ENCODE assay signal across 1 cellular context in the genomic region with DNA sequence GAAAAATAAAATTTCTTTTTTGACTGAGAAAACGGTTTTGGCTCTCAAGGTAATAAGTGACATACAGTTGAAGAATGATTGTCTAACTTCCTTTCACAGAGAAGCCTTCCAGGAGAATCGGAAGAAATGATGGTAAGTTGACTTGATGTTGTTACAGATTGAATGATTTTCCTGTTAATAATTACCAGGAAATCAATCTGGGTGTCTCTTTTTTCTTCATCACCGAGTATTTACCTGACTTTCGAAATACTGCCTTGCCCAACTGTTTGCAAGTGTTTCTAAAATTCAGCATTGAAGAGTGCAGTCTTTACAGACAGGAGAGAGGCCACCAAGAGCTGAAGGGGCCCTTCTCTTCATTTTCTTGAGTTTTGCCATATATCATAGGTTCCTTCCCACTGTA.
TF ChIP-seq lines count a peak whose summit lies in the region.

No MANE protein-coding gene starts in this region.

TF ChIP-seq in HepG2, 621 proteins besides CTCF, POLR2A, EP300 and RAD21 (continued from another document and continues in another):
- TF ChIP-seq, protein P1, sequence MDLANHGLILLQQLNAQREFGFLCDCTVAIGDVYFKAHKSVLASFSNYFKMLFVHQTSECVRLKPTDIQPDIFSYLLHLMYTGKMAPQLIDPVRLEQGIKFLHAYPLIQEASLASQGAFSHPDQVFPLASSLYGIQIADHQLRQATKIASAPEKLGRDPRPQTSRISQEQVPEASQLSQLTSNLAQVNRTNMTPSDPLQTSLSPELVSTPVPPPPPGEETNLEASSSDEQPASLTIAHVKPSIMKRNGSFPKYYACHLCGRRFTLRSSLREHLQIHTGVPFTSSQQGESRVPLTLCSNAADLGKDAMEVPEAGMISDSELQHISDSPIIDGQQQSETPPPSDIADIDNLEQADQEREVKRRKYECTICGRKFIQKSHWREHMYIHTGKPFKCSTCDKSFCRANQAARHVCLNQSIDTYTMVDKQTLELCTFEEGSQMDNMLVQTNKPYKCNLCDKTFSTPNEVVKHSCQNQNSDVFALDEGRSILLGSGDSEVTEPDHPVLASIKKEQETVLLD (CRISPR knock-in tag; IDR thresholded peaks at IDR 0.05; ENCODE audit: low read depth), result no peak
- TF ChIP-seq GATAD1 (CRISPR knock-in tag; IDR thresholded peaks at IDR 0.05), result no peak
- TF ChIP-seq MTF1 (CRISPR knock-in tag; IDR thresholded peaks at IDR 0.05), result no peak
- no peak for TF ChIP-seq ZNF121 (CRISPR knock-in tag; IDR thresholded peaks at IDR 0.05)
- peak; percentile 77 for TF ChIP-seq HNF4A (CRISPR knock-in tag; IDR thresholded peaks at IDR 0.05)
- no peak for TF ChIP-seq ZNF510 (CRISPR knock-in tag; IDR thresholded peaks at IDR 0.05; ENCODE audit: low read depth)
- TF ChIP-seq YEATS4 (CRISPR knock-in tag; IDR thresholded peaks at IDR 0.05; ENCODE audit: borderline replicate concordance), result peak; percentile 56; the same call in 1 of the 2 replicates
- TF ChIP-seq ZNF7 (CRISPR knock-in tag; IDR thresholded peaks at IDR 0.05), result no peak
- TF ChIP-seq, protein P2, sequence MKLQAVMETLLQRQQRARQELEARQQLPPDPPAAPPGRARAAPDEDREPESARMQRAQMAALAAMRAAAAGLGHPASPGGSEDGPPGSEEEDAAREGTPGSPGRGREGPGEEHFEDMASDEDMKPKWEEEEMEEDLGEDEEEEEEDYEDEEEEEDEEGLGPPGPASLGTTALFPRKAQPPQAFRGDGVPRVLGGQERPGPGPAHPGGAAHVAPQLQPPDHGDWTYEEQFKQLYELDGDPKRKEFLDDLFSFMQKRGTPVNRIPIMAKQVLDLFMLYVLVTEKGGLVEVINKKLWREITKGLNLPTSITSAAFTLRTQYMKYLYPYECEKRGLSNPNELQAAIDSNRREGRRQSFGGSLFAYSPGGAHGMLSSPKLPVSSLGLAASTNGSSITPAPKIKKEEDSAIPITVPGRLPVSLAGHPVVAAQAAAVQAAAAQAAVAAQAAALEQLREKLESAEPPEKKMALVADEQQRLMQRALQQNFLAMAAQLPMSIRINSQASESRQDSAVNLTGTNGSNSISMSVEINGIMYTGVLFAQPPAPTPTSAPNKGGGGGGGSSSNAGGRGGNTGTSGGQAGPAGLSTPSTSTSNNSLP (IDR thresholded peaks at IDR 0.05; ENCODE audit: low read depth, low read length), result peak; percentile 98
- TF ChIP-seq ZNF839 (CRISPR knock-in tag; IDR thresholded peaks at IDR 0.05; ENCODE audit: borderline replicate concordance), result no peak
- TF ChIP-seq, protein P3, sequence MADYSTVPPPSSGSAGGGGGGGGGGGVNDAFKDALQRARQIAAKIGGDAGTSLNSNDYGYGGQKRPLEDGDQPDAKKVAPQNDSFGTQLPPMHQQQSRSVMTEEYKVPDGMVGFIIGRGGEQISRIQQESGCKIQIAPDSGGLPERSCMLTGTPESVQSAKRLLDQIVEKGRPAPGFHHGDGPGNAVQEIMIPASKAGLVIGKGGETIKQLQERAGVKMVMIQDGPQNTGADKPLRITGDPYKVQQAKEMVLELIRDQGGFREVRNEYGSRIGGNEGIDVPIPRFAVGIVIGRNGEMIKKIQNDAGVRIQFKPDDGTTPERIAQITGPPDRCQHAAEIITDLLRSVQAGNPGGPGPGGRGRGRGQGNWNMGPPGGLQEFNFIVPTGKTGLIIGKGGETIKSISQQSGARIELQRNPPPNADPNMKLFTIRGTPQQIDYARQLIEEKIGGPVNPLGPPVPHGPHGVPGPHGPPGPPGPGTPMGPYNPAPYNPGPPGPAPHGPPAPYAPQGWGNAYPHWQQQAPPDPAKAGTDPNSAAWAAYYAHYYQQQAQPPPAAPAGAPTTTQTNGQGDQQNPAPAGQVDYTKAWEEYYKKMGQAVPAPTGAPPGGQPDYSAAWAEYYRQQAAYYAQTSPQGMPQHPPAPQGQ (CRISPR knock-in tag; IDR thresholded peaks at IDR 0.05; ENCODE audit: borderline replicate concordance), result no peak
- TF ChIP-seq, protein P4, sequence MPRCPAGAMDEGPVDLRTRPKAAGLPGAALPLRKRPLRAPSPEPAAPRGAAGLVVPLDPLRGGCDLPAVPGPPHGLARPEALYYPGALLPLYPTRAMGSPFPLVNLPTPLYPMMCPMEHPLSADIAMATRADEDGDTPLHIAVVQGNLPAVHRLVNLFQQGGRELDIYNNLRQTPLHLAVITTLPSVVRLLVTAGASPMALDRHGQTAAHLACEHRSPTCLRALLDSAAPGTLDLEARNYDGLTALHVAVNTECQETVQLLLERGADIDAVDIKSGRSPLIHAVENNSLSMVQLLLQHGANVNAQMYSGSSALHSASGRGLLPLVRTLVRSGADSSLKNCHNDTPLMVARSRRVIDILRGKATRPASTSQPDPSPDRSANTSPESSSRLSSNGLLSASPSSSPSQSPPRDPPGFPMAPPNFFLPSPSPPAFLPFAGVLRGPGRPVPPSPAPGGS (CRISPR knock-in tag; IDR thresholded peaks at IDR 0.05), result no peak
- TF ChIP-seq ARNTL (CRISPR knock-in tag; IDR thresholded peaks at IDR 0.05), result peak; percentile 70
- no peak for TF ChIP-seq PAWR (CRISPR knock-in tag; IDR thresholded peaks at IDR 0.05; ENCODE audit: borderline replicate concordance)
- no peak for TF ChIP-seq KLF13 (CRISPR knock-in tag; IDR thresholded peaks at IDR 0.05)
- peak; percentile 85 for TF ChIP-seq SKI (IDR thresholded peaks at IDR 0.05; ENCODE audit: partially characterized antibody)
- peak; percentile 77; the same call in 1 of the 2 replicates for TF ChIP-seq KDM3A (CRISPR knock-in tag; IDR thresholded peaks at IDR 0.05; ENCODE audit: low read depth)
- no peak for TF ChIP-seq ZNF501 (CRISPR knock-in tag; IDR thresholded peaks at IDR 0.05)
- no peak for TF ChIP-seq ZFP62 (CRISPR knock-in tag; IDR thresholded peaks at IDR 0.05)
- TF ChIP-seq TSC22D2 (CRISPR knock-in tag; IDR thresholded peaks at IDR 0.05; ENCODE audit: borderline replicate concordance), result no peak
- TF ChIP-seq GTF3A (CRISPR knock-in tag; conservative IDR thresholded peaks at IDR 0.05), result no peak
- no peak for TF ChIP-seq ZNF460 (CRISPR knock-in tag; IDR thresholded peaks at IDR 0.05; ENCODE audit: borderline replicate concordance)
- peak; percentile 43; the same call in 1 of the 2 replicates for TF ChIP-seq YEATS2 (CRISPR knock-in tag; IDR thresholded peaks at IDR 0.05; ENCODE audit: borderline replicate concordance)
- no peak for TF ChIP-seq FLYWCH1 (CRISPR knock-in tag; IDR thresholded peaks at IDR 0.05)
- no peak for TF ChIP-seq ZKSCAN1 (IDR thresholded peaks at IDR 0.05; ENCODE audit: low read length)
- TF ChIP-seq, protein P5, sequence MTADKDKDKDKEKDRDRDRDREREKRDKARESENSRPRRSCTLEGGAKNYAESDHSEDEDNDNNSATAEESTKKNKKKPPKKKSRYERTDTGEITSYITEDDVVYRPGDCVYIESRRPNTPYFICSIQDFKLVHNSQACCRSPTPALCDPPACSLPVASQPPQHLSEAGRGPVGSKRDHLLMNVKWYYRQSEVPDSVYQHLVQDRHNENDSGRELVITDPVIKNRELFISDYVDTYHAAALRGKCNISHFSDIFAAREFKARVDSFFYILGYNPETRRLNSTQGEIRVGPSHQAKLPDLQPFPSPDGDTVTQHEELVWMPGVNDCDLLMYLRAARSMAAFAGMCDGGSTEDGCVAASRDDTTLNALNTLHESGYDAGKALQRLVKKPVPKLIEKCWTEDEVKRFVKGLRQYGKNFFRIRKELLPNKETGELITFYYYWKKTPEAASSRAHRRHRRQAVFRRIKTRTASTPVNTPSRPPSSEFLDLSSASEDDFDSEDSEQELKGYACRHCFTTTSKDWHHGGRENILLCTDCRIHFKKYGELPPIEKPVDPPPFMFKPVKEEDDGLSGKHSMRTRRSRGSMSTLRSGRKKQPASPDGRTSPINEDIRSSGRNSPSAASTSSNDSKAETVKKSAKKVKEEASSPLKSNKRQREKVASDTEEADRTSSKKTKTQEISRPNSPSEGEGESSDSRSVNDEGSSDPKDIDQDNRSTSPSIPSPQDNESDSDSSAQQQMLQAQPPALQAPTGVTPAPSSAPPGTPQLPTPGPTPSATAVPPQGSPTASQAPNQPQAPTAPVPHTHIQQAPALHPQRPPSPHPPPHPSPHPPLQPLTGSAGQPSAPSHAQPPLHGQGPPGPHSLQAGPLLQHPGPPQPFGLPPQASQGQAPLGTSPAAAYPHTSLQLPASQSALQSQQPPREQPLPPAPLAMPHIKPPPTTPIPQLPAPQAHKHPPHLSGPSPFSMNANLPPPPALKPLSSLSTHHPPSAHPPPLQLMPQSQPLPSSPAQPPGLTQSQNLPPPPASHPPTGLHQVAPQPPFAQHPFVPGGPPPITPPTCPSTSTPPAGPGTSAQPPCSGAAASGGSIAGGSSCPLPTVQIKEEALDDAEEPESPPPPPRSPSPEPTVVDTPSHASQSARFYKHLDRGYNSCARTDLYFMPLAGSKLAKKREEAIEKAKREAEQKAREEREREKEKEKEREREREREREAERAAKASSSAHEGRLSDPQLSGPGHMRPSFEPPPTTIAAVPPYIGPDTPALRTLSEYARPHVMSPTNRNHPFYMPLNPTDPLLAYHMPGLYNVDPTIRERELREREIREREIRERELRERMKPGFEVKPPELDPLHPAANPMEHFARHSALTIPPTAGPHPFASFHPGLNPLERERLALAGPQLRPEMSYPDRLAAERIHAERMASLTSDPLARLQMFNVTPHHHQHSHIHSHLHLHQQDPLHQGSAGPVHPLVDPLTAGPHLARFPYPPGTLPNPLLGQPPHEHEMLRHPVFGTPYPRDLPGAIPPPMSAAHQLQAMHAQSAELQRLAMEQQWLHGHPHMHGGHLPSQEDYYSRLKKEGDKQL (CRISPR knock-in tag; IDR thresholded peaks at IDR 0.05; ENCODE audit: low read depth), result peak; percentile 82
- no peak for TF ChIP-seq ETV6 (CRISPR knock-in tag; conservative IDR thresholded peaks at IDR 0.05)
- peak; percentile 67 for TF ChIP-seq TARDBP (CRISPR knock-in tag; IDR thresholded peaks at IDR 0.05)
- TF ChIP-seq, protein P6, sequence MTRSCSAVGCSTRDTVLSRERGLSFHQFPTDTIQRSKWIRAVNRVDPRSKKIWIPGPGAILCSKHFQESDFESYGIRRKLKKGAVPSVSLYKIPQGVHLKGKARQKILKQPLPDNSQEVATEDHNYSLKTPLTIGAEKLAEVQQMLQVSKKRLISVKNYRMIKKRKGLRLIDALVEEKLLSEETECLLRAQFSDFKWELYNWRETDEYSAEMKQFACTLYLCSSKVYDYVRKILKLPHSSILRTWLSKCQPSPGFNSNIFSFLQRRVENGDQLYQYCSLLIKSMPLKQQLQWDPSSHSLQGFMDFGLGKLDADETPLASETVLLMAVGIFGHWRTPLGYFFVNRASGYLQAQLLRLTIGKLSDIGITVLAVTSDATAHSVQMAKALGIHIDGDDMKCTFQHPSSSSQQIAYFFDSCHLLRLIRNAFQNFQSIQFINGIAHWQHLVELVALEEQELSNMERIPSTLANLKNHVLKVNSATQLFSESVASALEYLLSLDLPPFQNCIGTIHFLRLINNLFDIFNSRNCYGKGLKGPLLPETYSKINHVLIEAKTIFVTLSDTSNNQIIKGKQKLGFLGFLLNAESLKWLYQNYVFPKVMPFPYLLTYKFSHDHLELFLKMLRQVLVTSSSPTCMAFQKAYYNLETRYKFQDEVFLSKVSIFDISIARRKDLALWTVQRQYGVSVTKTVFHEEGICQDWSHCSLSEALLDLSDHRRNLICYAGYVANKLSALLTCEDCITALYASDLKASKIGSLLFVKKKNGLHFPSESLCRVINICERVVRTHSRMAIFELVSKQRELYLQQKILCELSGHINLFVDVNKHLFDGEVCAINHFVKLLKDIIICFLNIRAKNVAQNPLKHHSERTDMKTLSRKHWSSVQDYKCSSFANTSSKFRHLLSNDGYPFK (CRISPR knock-in tag; IDR thresholded peaks at IDR 0.05; ENCODE audit: borderline replicate concordance), result no peak
- no peak for TF ChIP-seq SP1 (IDR thresholded peaks at IDR 0.05)
- TF ChIP-seq SP1 (CRISPR knock-in tag; IDR thresholded peaks at IDR 0.05), result no peak
- no peak for TF ChIP-seq MAZ (IDR thresholded peaks at IDR 0.05; ENCODE audit: borderline replicate concordance, low read depth, low read length)
- TF ChIP-seq MAZ (CRISPR knock-in tag; IDR thresholded peaks at IDR 0.05; ENCODE audit: low read depth), result no peak; the same call in 1 of the 2 replicates
- no peak for TF ChIP-seq PTBP1 (IDR thresholded peaks at IDR 0.05; ENCODE audit: low read depth, low read length, poor library complexity, severe bottlenecking)
- no peak for TF ChIP-seq RARG (CRISPR knock-in tag; IDR thresholded peaks at IDR 0.05; ENCODE audit: low read depth)
- TF ChIP-seq, protein P7, sequence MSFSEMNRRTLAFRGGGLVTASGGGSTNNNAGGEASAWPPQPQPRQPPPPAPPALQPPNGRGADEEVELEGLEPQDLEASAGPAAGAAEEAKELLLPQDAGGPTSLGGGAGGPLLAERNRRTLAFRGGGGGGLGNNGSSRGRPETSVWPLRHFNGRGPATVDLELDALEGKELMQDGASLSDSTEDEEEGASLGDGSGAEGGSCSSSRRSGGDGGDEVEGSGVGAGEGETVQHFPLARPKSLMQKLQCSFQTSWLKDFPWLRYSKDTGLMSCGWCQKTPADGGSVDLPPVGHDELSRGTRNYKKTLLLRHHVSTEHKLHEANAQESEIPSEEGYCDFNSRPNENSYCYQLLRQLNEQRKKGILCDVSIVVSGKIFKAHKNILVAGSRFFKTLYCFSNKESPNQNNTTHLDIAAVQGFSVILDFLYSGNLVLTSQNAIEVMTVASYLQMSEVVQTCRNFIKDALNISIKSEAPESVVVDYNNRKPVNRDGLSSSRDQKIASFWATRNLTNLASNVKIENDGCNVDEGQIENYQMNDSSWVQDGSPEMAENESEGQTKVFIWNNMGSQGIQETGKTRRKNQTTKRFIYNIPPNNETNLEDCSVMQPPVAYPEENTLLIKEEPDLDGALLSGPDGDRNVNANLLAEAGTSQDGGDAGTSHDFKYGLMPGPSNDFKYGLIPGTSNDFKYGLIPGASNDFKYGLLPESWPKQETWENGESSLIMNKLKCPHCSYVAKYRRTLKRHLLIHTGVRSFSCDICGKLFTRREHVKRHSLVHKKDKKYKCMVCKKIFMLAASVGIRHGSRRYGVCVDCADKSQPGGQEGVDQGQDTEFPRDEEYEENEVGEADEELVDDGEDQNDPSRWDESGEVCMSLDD (CRISPR knock-in tag; IDR thresholded peaks at IDR 0.05; ENCODE audit: borderline replicate concordance), result no peak
- TF ChIP-seq MYC (CRISPR knock-in tag; IDR thresholded peaks at IDR 0.05; ENCODE audit: borderline replicate concordance), result no peak
- TF ChIP-seq RBAK (CRISPR knock-in tag; IDR thresholded peaks at IDR 0.05), result no peak
- TF ChIP-seq, protein P8, sequence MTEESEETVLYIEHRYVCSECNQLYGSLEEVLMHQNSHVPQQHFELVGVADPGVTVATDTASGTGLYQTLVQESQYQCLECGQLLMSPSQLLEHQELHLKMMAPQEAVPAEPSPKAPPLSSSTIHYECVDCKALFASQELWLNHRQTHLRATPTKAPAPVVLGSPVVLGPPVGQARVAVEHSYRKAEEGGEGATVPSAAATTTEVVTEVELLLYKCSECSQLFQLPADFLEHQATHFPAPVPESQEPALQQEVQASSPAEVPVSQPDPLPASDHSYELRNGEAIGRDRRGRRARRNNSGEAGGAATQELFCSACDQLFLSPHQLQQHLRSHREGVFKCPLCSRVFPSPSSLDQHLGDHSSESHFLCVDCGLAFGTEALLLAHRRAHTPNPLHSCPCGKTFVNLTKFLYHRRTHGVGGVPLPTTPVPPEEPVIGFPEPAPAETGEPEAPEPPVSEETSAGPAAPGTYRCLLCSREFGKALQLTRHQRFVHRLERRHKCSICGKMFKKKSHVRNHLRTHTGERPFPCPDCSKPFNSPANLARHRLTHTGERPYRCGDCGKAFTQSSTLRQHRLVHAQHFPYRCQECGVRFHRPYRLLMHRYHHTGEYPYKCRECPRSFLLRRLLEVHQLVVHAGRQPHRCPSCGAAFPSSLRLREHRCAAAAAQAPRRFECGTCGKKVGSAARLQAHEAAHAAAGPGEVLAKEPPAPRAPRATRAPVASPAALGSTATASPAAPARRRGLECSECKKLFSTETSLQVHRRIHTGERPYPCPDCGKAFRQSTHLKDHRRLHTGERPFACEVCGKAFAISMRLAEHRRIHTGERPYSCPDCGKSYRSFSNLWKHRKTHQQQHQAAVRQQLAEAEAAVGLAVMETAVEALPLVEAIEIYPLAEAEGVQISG (CRISPR knock-in tag; IDR thresholded peaks at IDR 0.05), result no peak
- no peak for TF ChIP-seq ZNF781 (CRISPR knock-in tag; IDR thresholded peaks at IDR 0.05; ENCODE audit: borderline replicate concordance, not compliant biosample characterization)
- no peak for TF ChIP-seq ZNF530 (CRISPR knock-in tag; IDR thresholded peaks at IDR 0.05; ENCODE audit: low read depth)
